8 cellular contexts compared by ENCODE assay signal in the genomic region with DNA sequence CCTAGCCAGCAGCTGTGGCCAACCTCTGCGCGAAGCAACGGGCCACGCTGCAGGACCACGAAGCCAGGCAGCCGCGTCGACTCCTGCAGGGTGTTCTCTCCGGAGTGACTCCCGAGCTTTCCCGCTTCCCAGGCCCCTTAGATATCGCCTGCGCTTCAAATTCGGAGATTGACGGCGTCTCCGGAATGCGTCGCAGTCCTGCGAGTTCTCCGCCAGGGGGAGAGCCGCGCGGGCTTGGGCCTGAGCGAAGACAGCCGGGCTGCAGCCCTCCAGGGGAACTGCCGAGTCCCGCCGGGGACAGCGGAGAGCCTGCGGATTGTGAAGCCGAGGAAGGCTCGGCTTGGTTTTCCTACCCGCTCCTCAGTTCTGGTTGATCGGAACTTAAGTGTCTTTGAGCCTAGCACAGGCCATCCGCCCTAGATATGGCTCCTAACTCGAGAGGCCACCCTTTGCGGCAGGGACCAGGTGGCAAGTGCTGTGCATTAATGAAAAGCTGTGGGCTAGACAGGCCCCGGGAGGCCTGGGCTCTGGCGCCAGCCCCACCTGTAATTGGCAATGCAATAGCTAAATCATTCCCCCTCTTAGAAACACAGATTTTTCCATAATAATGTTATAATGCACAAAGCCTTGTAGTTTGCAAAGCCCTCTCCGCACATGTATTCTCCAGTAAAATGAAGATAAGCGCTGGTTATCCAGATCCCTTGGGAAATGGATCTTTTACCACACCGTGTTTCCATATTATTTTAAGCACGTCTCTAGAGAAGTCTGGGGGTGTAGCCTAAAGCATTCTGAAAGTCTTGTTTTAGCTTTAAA.
DNase-seq lines count a peak whose midpoint lies in the region; ATAC-seq and TF ChIP-seq lines count a peak whose summit lies in the region.

No MANE protein-coding gene starts in this region.

- POLR2A ChIA-PET in AG04449 (lab: Yijun Ruan, JAX): no interaction called here

- ATAC-seq in GM18870 (IDR thresholded peaks at IDR 0.05; ENCODE audit: unreplicated experiment) (peak; percentile 77), HG03139 (IDR thresholded peaks at IDR 0.05; ENCODE audit: unreplicated experiment) (peak; percentile 93)

- TF ChIP-seq CTCF in AG04449 (IDR thresholded peaks at IDR 0.05; ENCODE audit: insufficient read depth, low read length, missing control alignments) (peak; percentile 99), choroid plexus epithelial cell (conservative IDR thresholded peaks at IDR 0.05; ENCODE audit: low read depth, low read length) (peak; percentile 89)

- DNase-seq in AG04449 (ENCODE audit: low read depth, low spot score) (peak; percentile 33), NCI-H2196 treated with DMSO at 0.1 percent for 48 hours (lab: John Stamatoyannopoulos, UW; ENCODE audit: unreplicated experiment) (peak; percentile 57), choroid plexus epithelial cell (ENCODE audit: low read depth) (peak; percentile 88), kidney glomerular epithelial cell (lab: John Stamatoyannopoulos, UW) (peak; percentile 75)
- DNase-seq in activated CD4-positive, alpha-beta T cell treated with anti-CD3 and anti-CD28 coated beads for 1 hour: peak; percentile 49
- peak; percentile 85 for DNase-seq in stimulated activated CD4-positive, alpha-beta T cell treated with anti-CD3 and anti-CD28 coated beads, Interleukin-15, amount 100 ng/mL, for 24 hours

- CTCF ChIA-PET in AG04449 (lab: Yijun Ruan, JAX): interaction anchor here (0.6 to 4.5 kb wide), 70 partner anchors 8 to 558 kb away, joined by 3 to 42 read pairs (median 4); no protein-coding TSS in a partner anchor

- H3K4me3 ChIP-seq in AG04449 (ENCODE audit: low read depth, low read length) (peak overlapping the region; percentile 82), choroid plexus epithelial cell (ENCODE audit: low read depth, low read length) (peak overlapping the region; percentile 70)

Comparison
In these comparisons a context has a peak if more than half of its experiments do, and no peak if none do; other contexts are left out.
1. Peak in every context shown above with its lines: DNase-seq, ATAC-seq and H3K4me3 ChIP-seq.
2. DNase-seq: peak in every context shown above with its lines; median percentile 88 in choroid plexus epithelial cell; 85 in stimulated activated CD4-positive, alpha-beta T cell treated with anti-CD3 and anti-CD28 coated beads, Interleukin-15, amount 100 ng/mL, for 24 hours; 75 in kidney glomerular epithelial cell; 57 in NCI-H2196 treated with DMSO at 0.1 percent for 48 hours; 49 in activated CD4-positive, alpha-beta T cell treated with anti-CD3 and anti-CD28 coated beads for 1 hour; 33 in AG04449.